Comparison of ENCODE assay signal across 9 cellular contexts in the genomic region with DNA sequence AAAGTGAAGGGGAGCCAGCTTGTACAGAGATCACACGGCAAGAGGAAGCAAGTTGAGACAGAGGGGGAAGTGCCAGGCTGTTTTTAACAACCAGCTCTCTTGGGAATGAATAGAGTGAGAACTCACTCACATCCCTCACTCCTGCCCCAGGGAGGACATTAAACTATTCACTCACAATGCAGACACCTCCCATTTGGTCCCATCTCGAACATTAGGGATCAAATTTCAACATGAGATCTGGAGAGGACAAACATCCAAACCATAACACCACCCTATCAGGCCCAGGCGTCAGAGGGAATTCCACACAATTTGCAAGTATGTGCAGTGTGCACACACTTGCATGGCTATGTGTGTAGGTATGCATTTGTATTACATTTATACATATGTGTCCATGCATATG.
DNase-seq lines count a peak whose midpoint lies in the region; ATAC-seq and TF ChIP-seq lines count a peak whose summit lies in the region.
"Had no signal": no experiment of that assay in that cellular context is flagged by ENCODE, and none has a peak within 500 bp of the region (broad histone marks: within the 10 kb centered on the region; RNA-seq: fewer than 3 reads in every experiment).

No MANE protein-coding gene starts in this region.

- no peaks in the 10 kb centered on the region for H3K9me3 Mint-ChIP-seq in naive B cell
- H3K9me3 Mint-ChIP-seq in osteocyte (ENCODE audit: unreplicated experiment): no peaks in the 10 kb centered on the region

- TF ChIP-seq CTCF in HEK293 (tag by site-specific recombination; IDR thresholded peaks at IDR 0.05) (no peak), brain microvascular endothelial cell (IDR thresholded peaks at IDR 0.05; ENCODE audit: low read depth, low read length, missing control alignments) (no peak), osteocyte (IDR thresholded peaks at IDR 0.05) (no peak)

- no peak overlapping the region for H3K4me3 Mint-ChIP-seq in naive B cell
- H3K4me3 Mint-ChIP-seq in osteocyte (ENCODE audit: unreplicated experiment): no peak overlapping the region

- H3K9me3 ChIP-seq in HEK293 (ENCODE audit: control insufficient read depth, insufficient read depth, low read depth, low read length): no peaks in the 10 kb centered on the region

- no peak overlapping the region for H3K4me3 ChIP-seq in HEK293 (ENCODE audit: low read depth, low read length)
- H3K4me3 ChIP-seq in brain microvascular endothelial cell (ENCODE audit: low read depth, low read length): no peak overlapping the region

- H3K27ac ChIP-seq in HEK293 (ENCODE audit: extremely low read depth, low read depth, low read length) (no peak overlapping the region; the same call in 1 of the 2 replicates), brain microvascular endothelial cell (no peak overlapping the region)

- peaks cover 4 to 9% of the 10 kb centered on the region in 2 donors for H3K36me3 Mint-ChIP-seq in naive B cell
- peaks cover 5% of the 10 kb centered on the region for H3K36me3 Mint-ChIP-seq in osteocyte (ENCODE audit: unreplicated experiment)

- no peak for TF ChIP-seq POLR2A in GM18505 (IDR thresholded peaks at IDR 0.05; ENCODE audit: borderline replicate concordance, extremely low read depth, insufficient read depth, insufficient read length)

- CTCF ChIA-PET in HEK293 (lab: Yijun Ruan, JAX): interaction anchor here (1.5 kb wide), 1 partner anchor 58 kb away, joined by 3 read pairs; no protein-coding TSS in a partner anchor

- H3K4me1 ChIP-seq in HEK293 (ENCODE audit: control insufficient read depth, insufficient read depth, low read length): peaks cover 13% of the 10 kb centered on the region

- peaks cover 0 to 14% of the 10 kb centered on the region in 2 experiments; a peak in 1 of 3 replicates for H3K36me3 ChIP-seq in HEK293 (ENCODE audit: control insufficient read depth in 2 of 2, insufficient read depth in 1 of 2, low read length in 2 of 2)
- no peaks in the 10 kb centered on the region for H3K36me3 ChIP-seq in brain microvascular endothelial cell (replicated peaks)

- POLR2A ChIA-PET in HEK293 (lab: Yijun Ruan, JAX): no interaction called here

- H3K27me3 Mint-ChIP-seq in naive B cell (no peaks in the 10 kb centered on the region), osteocyte (ENCODE audit: unreplicated experiment) (no peaks in the 10 kb centered on the region)

- DNase-seq in NCI-H2171 treated with DMSO at 0.1 percent for 48 hours (lab: John Stamatoyannopoulos, UW) (peak; percentile 90), brain microvascular endothelial cell (peak; percentile 8), naive B cell (no peak), osteocyte (ENCODE audit: extremely low spot score, unreplicated experiment) (no peak), hepatic stellate cell (ENCODE audit: low spot score) (no peak)
- DNase-seq: activated T-cell treated with anti-CD3 and anti-CD28 coated beads, Interleukin-2, amount 50 U/mL, for 48 hours; T-helper 9 cell had no signal

- no peaks in the 10 kb centered on the region for H3K27me3 ChIP-seq in brain microvascular endothelial cell (replicated peaks)

- in situ Hi-C loops in brain microvascular endothelial cell (cut with HindIII; ENCODE audit: low pct_ligation_motif_present, low sequenced_read_pairs): no loop called here

- ATAC-seq in naive B cell (ENCODE audit: low read depth in 2 of 2) (peak; percentile 51 to 59), GM18505 (IDR thresholded peaks at IDR 0.05; ENCODE audit: unreplicated experiment) (no peak)

- H3K4me1 Mint-ChIP-seq in naive B cell: peaks cover 3 to 18% (median 9%) of the 10 kb centered on the region in 3 donors
- H3K4me1 Mint-ChIP-seq in osteocyte (ENCODE audit: unreplicated experiment): no peaks in the 10 kb centered on the region

- H3K27ac Mint-ChIP-seq in naive B cell: no peak overlapping the region
- no peak overlapping the region for H3K27ac Mint-ChIP-seq in osteocyte (ENCODE audit: unreplicated experiment)

TF ChIP-seq in HEK293, 187 proteins besides CTCF, POLR2A, EP300 and RAD21 (continues in another document):
- TF ChIP-seq KLF1 (tag by site-specific recombination; IDR thresholded peaks at IDR 0.05) (no peak), TRIM28 (IDR thresholded peaks at IDR 0.05; ENCODE audit: borderline replicate concordance, low read length) (peak; percentile 41; the same call in 1 of the 2 replicates), ZBTB48 (tag by site-specific recombination; IDR thresholded peaks at IDR 0.05) (peak; percentile 54; the same call in 1 of the 2 replicates), PRDM1 (tag by site-specific recombination; IDR thresholded peaks at IDR 0.05) (no peak), ZNF660 (tag by site-specific recombination; IDR thresholded peaks at IDR 0.05) (no peak), ZNF112 (tag by site-specific recombination; IDR thresholded peaks at IDR 0.05) (no peak), ZXDB (tag by site-specific recombination; IDR thresholded peaks at IDR 0.05) (0 out of 2 replicates have a peak, but pooled peaks have one; percentile 37), MZF1 (tag by site-specific recombination; IDR thresholded peaks at IDR 0.05; ENCODE audit: borderline replicate concordance) (peak; percentile 88; the same call in 1 of the 2 replicates), HOXD13 (CRISPR knock-in tag; IDR thresholded peaks at IDR 0.05; ENCODE audit: borderline replicate concordance) (no peak), KLF10 (tag by site-specific recombination; IDR thresholded peaks at IDR 0.05) (no peak), ZSCAN18 (tag by site-specific recombination; IDR thresholded peaks at IDR 0.05) (no peak), ZNF585B (tag by site-specific recombination; IDR thresholded peaks at IDR 0.05) (no peak), HOXA7 (CRISPR knock-in tag; IDR thresholded peaks at IDR 0.05; ENCODE audit: borderline replicate concordance) (no peak), ZNF571 (tag by site-specific recombination; IDR thresholded peaks at IDR 0.05) (no peak), GFI1B (tag by site-specific recombination; IDR thresholded peaks at IDR 0.05) (no peak), ZNF10 (tag by site-specific recombination; IDR thresholded peaks at IDR 0.05) (no peak), MYNN (tag by site-specific recombination; IDR thresholded peaks at IDR 0.05; ENCODE audit: borderline replicate concordance) (no peak), ZNF391 (tag by site-specific recombination; IDR thresholded peaks at IDR 0.05; ENCODE audit: borderline replicate concordance, low read depth) (no peak)
- TF ChIP-seq, protein P1, sequence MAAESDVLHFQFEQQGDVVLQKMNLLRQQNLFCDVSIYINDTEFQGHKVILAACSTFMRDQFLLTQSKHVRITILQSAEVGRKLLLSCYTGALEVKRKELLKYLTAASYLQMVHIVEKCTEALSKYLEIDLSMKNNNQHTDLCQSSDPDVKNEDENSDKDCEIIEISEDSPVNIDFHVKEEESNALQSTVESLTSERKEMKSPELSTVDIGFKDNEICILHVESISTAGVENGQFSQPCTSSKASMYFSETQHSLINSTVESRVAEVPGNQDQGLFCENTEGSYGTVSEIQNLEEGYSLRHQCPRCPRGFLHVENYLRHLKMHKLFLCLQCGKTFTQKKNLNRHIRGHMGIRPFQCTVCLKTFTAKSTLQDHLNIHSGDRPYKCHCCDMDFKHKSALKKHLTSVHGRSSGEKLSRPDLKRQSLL (tag by site-specific recombination; IDR thresholded peaks at IDR 0.05): no peak
- TF ChIP-seq, protein P2, sequence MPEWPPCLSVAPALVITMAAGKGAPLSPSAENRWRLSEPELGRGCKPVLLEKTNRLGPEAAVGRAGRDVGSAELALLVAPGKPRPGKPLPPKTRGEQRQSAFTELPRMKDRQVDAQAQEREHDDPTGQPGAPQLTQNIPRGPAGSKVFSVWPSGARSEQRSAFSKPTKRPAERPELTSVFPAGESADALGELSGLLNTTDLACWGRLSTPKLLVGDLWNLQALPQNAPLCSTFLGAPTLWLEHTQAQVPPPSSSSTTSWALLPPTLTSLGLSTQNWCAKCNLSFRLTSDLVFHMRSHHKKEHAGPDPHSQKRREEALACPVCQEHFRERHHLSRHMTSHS (tag by site-specific recombination; IDR thresholded peaks at IDR 0.05): no peak
- TF ChIP-seq, protein P3, sequence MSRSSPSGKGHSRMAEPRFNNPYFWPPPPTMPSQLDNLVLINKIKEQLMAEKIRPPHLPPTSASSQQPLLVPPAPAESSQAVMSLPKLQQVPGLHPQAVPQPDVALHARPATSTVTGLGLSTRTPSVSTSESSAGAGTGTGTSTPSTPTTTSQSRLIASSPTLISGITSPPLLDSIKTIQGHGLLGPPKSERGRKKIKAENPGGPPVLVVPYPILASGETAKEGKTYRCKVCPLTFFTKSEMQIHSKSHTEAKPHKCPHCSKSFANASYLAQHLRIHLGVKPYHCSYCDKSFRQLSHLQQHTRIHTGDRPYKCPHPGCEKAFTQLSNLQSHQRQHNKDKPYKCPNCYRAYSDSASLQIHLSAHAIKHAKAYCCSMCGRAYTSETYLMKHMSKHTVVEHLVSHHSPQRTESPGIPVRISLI (tag by site-specific recombination; IDR thresholded peaks at IDR 0.05): no peak

Comparison
In these comparisons a context has a peak if more than half of its experiments do, and no peak if none do; other contexts are left out.
1. DNase-seq: peak in NCI-H2171 treated with DMSO at 0.1 percent for 48 hours (single experiment) and brain microvascular endothelial cell (single experiment); none in naive B cell (single experiment), osteocyte (single experiment) and hepatic stellate cell (single experiment).